In the genomic region with DNA sequence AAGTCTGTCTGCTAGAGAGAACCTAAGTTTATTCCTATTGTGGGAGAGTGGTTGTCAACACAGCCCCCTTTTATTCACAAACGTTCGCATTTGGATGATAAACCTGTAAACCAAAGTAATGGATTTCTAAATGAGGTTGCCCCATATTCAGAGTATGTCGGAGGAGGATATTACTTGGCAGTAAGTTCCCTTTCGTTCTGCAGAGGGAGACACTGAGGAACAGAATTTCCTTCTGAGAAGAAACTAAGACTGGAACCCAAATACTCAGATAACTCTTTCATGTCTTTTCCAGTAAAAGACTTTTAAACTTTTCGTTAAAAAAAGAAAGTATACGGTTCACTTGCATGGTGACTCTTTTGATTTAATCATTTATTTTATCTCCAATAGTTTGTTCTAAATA, we compare ENCODE assay signal across 21 cellular contexts.
"Had no signal": no experiment of that assay in that cellular context is flagged by ENCODE, and none has a peak within 500 bp of the region (broad histone marks: within the 10 kb centered on the region; RNA-seq: fewer than 3 reads in every experiment).

No MANE protein-coding gene starts in this region.

- H3K4me1 ChIP-seq: foreskin keratinocyte, prostate gland had no signal

- H3K27ac ChIP-seq: epithelial cell of prostate, foreskin keratinocyte, prostate gland, stomach had no signal

- H3K4me3 ChIP-seq: prostate gland, stomach had no signal

- H3K9me3 Mint-ChIP-seq: activated CD4-positive, alpha-beta T cell treated with anti-CD3 and anti-CD28 coated beads, Interleukin-2, amount 10 ng/mL, durations not matched to agents 24 days and 14 days; activated CD8-positive, alpha-beta T cell treated with anti-CD3 and anti-CD28 coated beads for 36 hours; activated naive CD8-positive, alpha-beta T cell treated with anti-CD3 and anti-CD28 coated beads, Interleukin-2, amount 10 ng/mL, durations not matched to agents 7 days and 5 days; activated T-helper 17 cell treated with anti-CD3 and anti-CD28 coated beads, Interleukin-2, amount 50 U/mL, for 72 hours; nephron had no signal

- H3K27ac Mint-ChIP-seq: activated CD4-positive, alpha-beta T cell treated with anti-CD3 and anti-CD28 coated beads, Interleukin-2, amount 10 ng/mL, durations not matched to agents 24 days and 14 days; activated CD8-positive, alpha-beta T cell treated with anti-CD3 and anti-CD28 coated beads for 36 hours; activated naive CD8-positive, alpha-beta T cell treated with anti-CD3 and anti-CD28 coated beads, Interleukin-2, amount 10 ng/mL, durations not matched to agents 7 days and 5 days; activated T-helper 17 cell treated with anti-CD3 and anti-CD28 coated beads, Interleukin-2, amount 50 U/mL, for 72 hours; nephron had no signal

- H3K9me3 ChIP-seq: prostate gland, stomach had no signal

- H3K4me3 Mint-ChIP-seq: activated CD4-positive, alpha-beta T cell treated with anti-CD3 and anti-CD28 coated beads, Interleukin-2, amount 10 ng/mL, durations not matched to agents 24 days and 14 days; activated CD8-positive, alpha-beta T cell treated with anti-CD3 and anti-CD28 coated beads for 36 hours; activated naive CD8-positive, alpha-beta T cell treated with anti-CD3 and anti-CD28 coated beads, Interleukin-2, amount 10 ng/mL, durations not matched to agents 7 days and 5 days; activated T-helper 17 cell treated with anti-CD3 and anti-CD28 coated beads, Interleukin-2, amount 50 U/mL, for 72 hours; nephron had no signal

- H3K36me3 ChIP-seq: prostate gland, stomach had no signal

- H3K4me1 Mint-ChIP-seq: activated CD4-positive, alpha-beta T cell treated with anti-CD3 and anti-CD28 coated beads, Interleukin-2, amount 10 ng/mL, durations not matched to agents 24 days and 14 days; activated naive CD8-positive, alpha-beta T cell treated with anti-CD3 and anti-CD28 coated beads, Interleukin-2, amount 10 ng/mL, durations not matched to agents 7 days and 5 days; activated T-helper 17 cell treated with anti-CD3 and anti-CD28 coated beads, Interleukin-2, amount 50 U/mL, for 72 hours had no signal

- ATAC-seq: activated CD8-positive, alpha-beta T cell treated with anti-CD3 and anti-CD28 coated beads for 36 hours; activated T-helper 17 cell treated with anti-CD3 and anti-CD28 coated beads, Interleukin-2, amount 50 U/mL, for 72 hours; foreskin keratinocyte; left lobe of liver; right cardiac atrium had no signal

- H3K36me3 Mint-ChIP-seq: activated naive CD8-positive, alpha-beta T cell treated with anti-CD3 and anti-CD28 coated beads, Interleukin-2, amount 10 ng/mL, durations not matched to agents 7 days and 5 days had no signal

- DNase-seq: activated CD4-positive, alpha-beta T cell treated with anti-CD3 and anti-CD28 coated beads, Interleukin-2, amount 10 ng/mL, durations not matched to agents 24 days and 14 days; activated CD8-positive, alpha-beta T cell treated with anti-CD3 and anti-CD28 coated beads for 36 hours; activated naive CD4-positive, alpha-beta T cell; activated naive CD8-positive, alpha-beta T cell treated with anti-CD3 and anti-CD28 coated beads, Interleukin-2, amount 10 ng/mL, durations not matched to agents 7 days and 5 days; activated T-cell treated with anti-CD3 and anti-CD28 coated beads, Interleukin-2, amount 50 U/mL, for 1 hour; amygdala; foreskin keratinocyte; hippocampal formation; kidney; midbrain; stimulated activated CD4-positive, alpha-beta T cell treated with anti-CD3 and anti-CD28 coated beads, Interleukin-2, amount 100 ng/mL, for 24 hours; stomach; T-helper 1 cell; T-helper 9 cell; trophoblast cell had no signal
